Comparison of ENCODE assay signal across 24 cellular contexts in the genomic region with DNA sequence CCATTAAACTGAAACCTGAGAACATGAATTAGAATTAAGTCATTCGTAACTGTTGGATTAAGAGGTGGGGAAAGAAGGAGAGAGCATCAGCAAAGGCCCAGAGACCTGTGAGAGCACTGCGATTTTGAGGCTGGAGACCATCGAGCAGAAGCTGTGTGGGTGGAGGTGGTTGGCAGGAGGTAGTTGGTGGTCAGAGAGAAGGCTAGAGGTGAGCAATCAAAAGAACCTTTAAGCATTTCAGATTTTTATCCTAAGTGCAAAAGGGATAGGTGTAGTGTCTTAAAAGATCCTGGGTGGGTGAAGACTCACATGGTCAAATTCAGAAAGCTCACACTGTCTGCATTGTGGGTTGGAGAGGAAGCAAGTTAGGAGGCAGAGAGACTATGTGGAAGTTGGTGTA.
DNase-seq lines count a peak whose midpoint lies in the region; ATAC-seq, FAIRE-seq and TF ChIP-seq lines count a peak whose summit lies in the region.
"Had no signal": no experiment of that assay in that cellular context is flagged by ENCODE, and none has a peak within 500 bp of the region (broad histone marks: within the 10 kb centered on the region; RNA-seq: fewer than 3 reads in every experiment).

No MANE protein-coding gene starts in this region.

- ATAC-seq in activated CD8-positive, alpha-beta T cell treated with anti-CD3 and anti-CD28 coated beads for 36 hours, result peak; percentile 55
- ATAC-seq in naive B cell (ENCODE audit: low read depth in 2 of 2) (no peak), GM18505 (IDR thresholded peaks at IDR 0.05; ENCODE audit: unreplicated experiment) (no peak)

- no peak for TF ChIP-seq POLR2A in GM18505 (IDR thresholded peaks at IDR 0.05; ENCODE audit: borderline replicate concordance, extremely low read depth, insufficient read depth, insufficient read length)

- TF ChIP-seq CTCF in AG04450 (IDR thresholded peaks at IDR 0.05; ENCODE audit: low read depth, low read length), result no peak
- TF ChIP-seq CTCF in activated CD8-positive, alpha-beta T cell treated with anti-CD3 and anti-CD28 coated beads for 36 hours (IDR thresholded peaks at IDR 0.05), result no peak
- no peak for TF ChIP-seq CTCF in kidney (IDR thresholded peaks at IDR 0.05; ENCODE audit: borderline replicate concordance, extremely low read depth, insufficient read depth)

- H3K27ac Mint-ChIP-seq in CD8-positive, alpha-beta memory T cell, result peak overlapping the region in 5 of 8 donors; percentile 13 to 62 (median 43)
- peak overlapping the region; percentile 35 for H3K27ac Mint-ChIP-seq in activated CD8-positive, alpha-beta T cell treated with anti-CD3 and anti-CD28 coated beads for 36 hours
- peak overlapping the region in 5 of 6 donors; percentile 4 to 94 (median 65) for H3K27ac Mint-ChIP-seq in naive B cell
- H3K27ac Mint-ChIP-seq: CD4-positive, alpha-beta T cell had no signal

- no peak for DNase-seq in AG04450 (ENCODE audit: low read depth, low spot score)
- no peak for DNase-seq in CD8-positive, alpha-beta memory T cell
- DNase-seq in activated CD8-positive, alpha-beta T cell treated with anti-CD3 and anti-CD28 coated beads for 36 hours, result peak; percentile 35
- DNase-seq in naive B cell, result no peak
- no peak for DNase-seq in kidney
- DNase-seq in dedifferentiated amniotic fluid mesenchymal stem cell (ENCODE audit: extremely low spot score), result no peak
- DNase-seq: activated CD4-positive, CD25-positive, alpha-beta regulatory T cell; activated CD8-positive, alpha-beta memory T cell treated with anti-CD3 and anti-CD28 coated beads for 24 hours; adrenal gland; CD4-positive, alpha-beta T cell; colonic mucosa; DMS153; H7; mesenchymal stem cell; MG63; NCI-H1436; sigmoid colon; SK-N-SH; stimulated activated CD4-positive, alpha-beta T cell treated with anti-CD3 and anti-CD28 coated beads, Interleukin-15, amount 100 ng/mL, for 24 hours; T1000 had no signal

- no peaks in the 10 kb centered on the region for H3K9me3 Mint-ChIP-seq in CD8-positive, alpha-beta memory T cell
- no peaks in the 10 kb centered on the region for H3K9me3 Mint-ChIP-seq in activated CD8-positive, alpha-beta T cell treated with anti-CD3 and anti-CD28 coated beads for 36 hours
- peaks cover 0 to 1% (median 0%) of the 10 kb centered on the region in 7 donors for H3K9me3 Mint-ChIP-seq in naive B cell
- H3K9me3 Mint-ChIP-seq: CD4-positive, alpha-beta T cell had no signal

- no peak for FAIRE-seq in kidney (lab: Jason Lieb, UNC)
- FAIRE-seq: endometrium, G401.6, urothelium cell line had no signal

- H3K9me3 ChIP-seq in AG04450 (ENCODE audit: control insufficient read depth, insufficient read depth, low read length) (peaks cover 4% of the 10 kb centered on the region; the same call in 1 of the 2 replicates), kidney (ENCODE audit: control insufficient read depth in 1 of 2, low read length in 2 of 2) (no peaks in the 10 kb centered on the region)
- no peaks in the 10 kb centered on the region for H3K9me3 ChIP-seq in CD8-positive, alpha-beta memory T cell (ENCODE audit: low read length)
- H3K9me3 ChIP-seq: adrenal gland, colonic mucosa, MG63, sigmoid colon, SK-N-SH had no signal

- no peaks in the 10 kb centered on the region for H3K27me3 ChIP-seq in AG04450 (ENCODE audit: control insufficient read depth, insufficient read depth, low read length)
- H3K27me3 ChIP-seq in CD8-positive, alpha-beta memory T cell (ENCODE audit: insufficient read depth, low read length, poor library complexity, severe bottlenecking), result no peaks in the 10 kb centered on the region
- H3K27me3 ChIP-seq: adrenal gland, colonic mucosa, MG63, sigmoid colon had no signal

- H3K9ac ChIP-seq in kidney (ENCODE audit: low read length in 2 of 2), result no peak overlapping the region
- H3K9ac ChIP-seq: SK-N-SH had no signal

- CTCF ChIA-PET in AG04450 (lab: Charles Lee), result no interaction called here
- CTCF ChIA-PET in CD8-positive, alpha-beta memory T cell (lab: Charles Lee), result interaction anchor here (0.6 kb wide), 1 partner anchor 18 kb away, joined by 3 read pairs; no protein-coding TSS in a partner anchor
- CTCF ChIA-PET in activated CD8-positive, alpha-beta T cell treated with anti-CD3 and anti-CD28 coated beads for 36 hours (lab: Charles Lee), result interaction anchor here (1.7 kb wide), 1 partner anchor 104 kb away, joined by 5 read pairs; no protein-coding TSS in a partner anchor

- no peaks in the 10 kb centered on the region for H3K27me3 Mint-ChIP-seq in CD8-positive, alpha-beta memory T cell
- no peaks in the 10 kb centered on the region for H3K27me3 Mint-ChIP-seq in activated CD8-positive, alpha-beta T cell treated with anti-CD3 and anti-CD28 coated beads for 36 hours
- H3K27me3 Mint-ChIP-seq in naive B cell, result no peaks in the 10 kb centered on the region
- H3K27me3 Mint-ChIP-seq: CD4-positive, alpha-beta T cell had no signal

- intact Hi-C loops in activated CD8-positive, alpha-beta T cell treated with anti-CD3 and anti-CD28 coated beads for 36 hours (cut with micrococcal nuclease), result no loop called here
- intact Hi-C loops in kidney (cut with DNase I), result no loop called here

- no peaks in the 10 kb centered on the region for H3K36me3 ChIP-seq in CD8-positive, alpha-beta memory T cell (ENCODE audit: insufficient read depth, low read length)
- no peaks in the 10 kb centered on the region for H3K36me3 ChIP-seq in kidney (ENCODE audit: control insufficient read depth in 1 of 2, insufficient read depth in 2 of 2, low read length in 2 of 2)
- H3K36me3 ChIP-seq: adrenal gland, colonic mucosa, MG63, sigmoid colon had no signal

- H3K36me3 Mint-ChIP-seq in CD8-positive, alpha-beta memory T cell, result peaks cover 3 to 31% (median 11%) of the 10 kb centered on the region in 3 donors
- peaks cover 13% of the 10 kb centered on the region for H3K36me3 Mint-ChIP-seq in activated CD8-positive, alpha-beta T cell treated with anti-CD3 and anti-CD28 coated beads for 36 hours (ENCODE audit: low read depth)
- H3K36me3 Mint-ChIP-seq in naive B cell, result peaks cover 0 to 11% of the 10 kb centered on the region in 2 donors

- peak overlapping the region in 1 of 7 donors; percentile 6 for H3K4me3 Mint-ChIP-seq in CD8-positive, alpha-beta memory T cell
- no peak overlapping the region for H3K4me3 Mint-ChIP-seq in activated CD8-positive, alpha-beta T cell treated with anti-CD3 and anti-CD28 coated beads for 36 hours
- no peak overlapping the region for H3K4me3 Mint-ChIP-seq in naive B cell
- H3K4me3 Mint-ChIP-seq: CD4-positive, alpha-beta T cell had no signal

- no peaks in the 10 kb centered on the region for H3K4me1 ChIP-seq in CD8-positive, alpha-beta memory T cell (ENCODE audit: insufficient read depth, low read length)
- no peaks in the 10 kb centered on the region for H3K4me1 ChIP-seq in kidney (ENCODE audit: control insufficient read depth in 1 of 2, insufficient read depth in 1 of 2, low read depth in 1 of 2, low read length in 2 of 2)
- H3K4me1 ChIP-seq: adrenal gland, colonic mucosa had no signal

- H3K27ac ChIP-seq in AG04450 (ENCODE audit: low read depth, low read length) (peak overlapping the region; percentile 21), kidney (ENCODE audit: low read depth in 2 of 2, low read length in 2 of 2) (no peak overlapping the region)
- H3K27ac ChIP-seq in CD8-positive, alpha-beta memory T cell (ENCODE audit: low read depth, low read length), result no peak overlapping the region
- H3K27ac ChIP-seq: adrenal gland, colonic mucosa, sigmoid colon had no signal

- H3K4me1 Mint-ChIP-seq in CD8-positive, alpha-beta memory T cell, result peaks cover 26 to 32% (median 28%) of the 10 kb centered on the region in 3 donors
- peaks cover 14% of the 10 kb centered on the region for H3K4me1 Mint-ChIP-seq in activated CD8-positive, alpha-beta T cell treated with anti-CD3 and anti-CD28 coated beads for 36 hours (ENCODE audit: low read depth)
- H3K4me1 Mint-ChIP-seq in naive B cell, result peaks cover 10 to 16% (median 13%) of the 10 kb centered on the region in 3 donors

- POLR2A ChIA-PET in AG04450 (lab: Yijun Ruan, JAX), result no interaction called here
- POLR2A ChIA-PET in CD8-positive, alpha-beta memory T cell (lab: Charles Lee), result interaction anchor here (0.6 kb wide), 1 partner anchor 1547 kb away, joined by 3 read pairs; no protein-coding TSS in a partner anchor
- POLR2A ChIA-PET in activated CD8-positive, alpha-beta T cell treated with anti-CD3 and anti-CD28 coated beads for 36 hours (lab: Charles Lee), result no interaction called here

- no peak overlapping the region for H3K4me3 ChIP-seq in AG04450 (ENCODE audit: low read depth, low read length)
- no peak overlapping the region for H3K4me3 ChIP-seq in CD8-positive, alpha-beta memory T cell (ENCODE audit: low read length)
- no peak overlapping the region for H3K4me3 ChIP-seq in kidney (ENCODE audit: low read length in 2 of 2)
- H3K4me3 ChIP-seq: adrenal gland, colonic mucosa, MG63, sigmoid colon had no signal
